8 cellular contexts compared by ENCODE assay signal in the genomic region with DNA sequence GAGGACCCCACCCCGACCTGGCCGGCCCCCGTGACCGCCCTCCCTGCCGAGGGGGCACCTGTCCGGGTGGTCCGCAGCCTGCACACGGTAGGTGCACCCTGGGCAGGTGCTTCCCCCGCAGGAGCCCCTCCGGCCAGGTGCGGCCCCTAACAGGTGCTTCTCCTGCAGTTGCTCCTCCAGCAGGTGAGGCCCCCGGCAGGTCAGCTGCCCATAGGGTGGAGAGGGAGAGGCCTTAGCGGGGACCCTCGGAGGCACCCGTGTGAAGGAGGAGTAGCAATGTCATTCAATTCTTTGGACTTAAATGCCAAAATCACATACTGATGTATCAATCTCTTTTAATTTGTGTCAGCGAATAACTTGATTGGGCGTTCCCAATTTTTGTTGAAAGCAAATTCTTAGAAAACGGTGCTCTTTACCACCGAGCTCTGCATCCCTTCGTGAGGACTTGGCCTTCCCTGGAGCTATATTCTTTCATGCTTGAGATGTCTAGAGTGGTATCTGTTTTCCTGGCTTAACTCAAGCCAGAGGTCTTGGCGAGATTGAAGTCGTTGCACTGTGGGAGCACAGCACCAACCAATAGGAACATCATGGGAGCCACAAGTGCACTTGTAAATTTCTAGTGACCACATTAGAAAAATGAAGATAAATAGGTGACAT. TPM values are rescaled to one million over a fixed set of nuclear protein-coding genes. Genes with fewer than 3 reads are reported as not detected.
DNase-seq lines count a peak whose midpoint lies in the region; ATAC-seq lines count a peak whose summit lies in the region.

No MANE protein-coding gene starts in this region.

- H3K36me3 Mint-ChIP-seq in IgD-negative memory B cell, result no peaks in the 10 kb centered on the region

- H3K27ac Mint-ChIP-seq in IgD-negative memory B cell, result peak overlapping the region in 1 of 3 donors; percentile 52

- peaks cover 6 to 16% (median 11%) of the 10 kb centered on the region in 3 donors for H3K4me1 Mint-ChIP-seq in IgD-negative memory B cell

- ATAC-seq in GM18508 (IDR thresholded peaks at IDR 0.05; ENCODE audit: insufficient read depth, unreplicated experiment) (peak; percentile 21), GM19023 (IDR thresholded peaks at IDR 0.05; ENCODE audit: unreplicated experiment) (no peak)
- ATAC-seq in activated CD4-positive, CD25-positive, alpha-beta regulatory T cell treated with anti-CD3 and anti-CD28 coated beads, Interleukin-2, amount 50 U/mL, for 24 hours, result no peak

- H3K27ac ChIP-seq in layer of hippocampus (ENCODE audit: low read depth, low read length), result peak overlapping the region; percentile 92
- peak overlapping the region; percentile 82 for H3K27ac ChIP-seq in substantia nigra (ENCODE audit: low read depth, low read length, poor library complexity, severe bottlenecking)

- peak overlapping the region; percentile 91 for H3K9ac ChIP-seq in adipocyte (ENCODE audit: low read length)

- no peaks in the 10 kb centered on the region for H3K36me3 ChIP-seq in adipocyte (ENCODE audit: control insufficient read depth, insufficient read depth, low read length, severe bottlenecking)

- H3K27me3 Mint-ChIP-seq in IgD-negative memory B cell, result no peaks in the 10 kb centered on the region

- peak overlapping the region; percentile 84 to 97 (median 88) for H3K4me3 Mint-ChIP-seq in IgD-negative memory B cell

- no peaks in the 10 kb centered on the region for H3K9me3 Mint-ChIP-seq in IgD-negative memory B cell

- no peaks in the 10 kb centered on the region for H3K9me3 ChIP-seq in adipocyte (ENCODE audit: control insufficient read depth, low read length)

- DNase-seq in adipocyte (ENCODE audit: low read depth) (peak; percentile 53), substantia nigra (lab: John Stamatoyannopoulos, UW) (peak in 1 of 49 donors; percentile 52), GM19238 (ENCODE audit: insufficient read length, low spot score) (no peak)

- peak overlapping the region; percentile 94 for H3K4me3 ChIP-seq in adipocyte (ENCODE audit: low read length)

- H3K27me3 ChIP-seq in adipocyte (replicated peaks; ENCODE audit: control insufficient read depth, insufficient read depth, low read length) (no peaks in the 10 kb centered on the region), layer of hippocampus (ENCODE audit: control insufficient read depth, insufficient read depth, low read length) (no peaks in the 10 kb centered on the region)

- peaks cover 14% of the 10 kb centered on the region for H3K4me1 ChIP-seq in adipocyte (ENCODE audit: control insufficient read depth, insufficient read depth, low read length)

RNA-seq across cellular contexts. Expression of gene NCAPG2, which starts 0.8 kb away (rescaled TPM):
- polyA plus RNA-seq in IgD-negative memory B cell, result 2.0 TPM
